In the genomic region with DNA sequence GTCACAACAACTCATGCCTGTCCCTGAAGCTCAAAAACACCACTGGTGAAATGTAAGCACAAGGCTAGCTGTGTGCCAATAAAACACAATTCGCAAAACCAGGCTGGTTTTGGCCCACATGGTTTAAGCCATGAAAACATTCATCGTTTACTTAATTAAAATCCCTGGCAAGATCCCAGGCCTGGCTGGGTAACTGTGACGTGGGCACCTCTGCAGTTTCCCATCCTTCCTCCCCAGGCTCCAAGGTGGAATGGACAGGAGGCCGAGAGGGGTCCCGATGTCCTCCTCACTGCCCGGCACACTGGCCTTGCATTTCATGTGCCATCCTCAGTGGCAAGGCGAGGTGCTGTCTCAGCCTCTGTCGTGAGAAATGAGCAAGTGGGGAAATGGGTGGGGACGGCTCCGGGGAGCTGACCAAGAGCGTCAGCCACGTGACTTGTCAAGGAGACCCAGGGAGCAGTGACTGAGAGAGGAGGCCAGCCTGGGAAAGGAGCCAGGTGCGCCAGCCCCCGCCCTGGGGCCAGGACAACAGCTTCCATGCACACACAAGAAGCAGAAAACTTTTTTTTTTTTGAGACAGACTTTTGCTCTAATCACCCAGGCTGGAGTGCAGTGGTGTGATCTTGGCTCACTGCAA, we compare ENCODE assay signal across 10 cellular contexts.
DNase-seq lines count a peak whose midpoint lies in the region; ATAC-seq, FAIRE-seq and TF ChIP-seq lines count a peak whose summit lies in the region.
"Had no signal": no experiment of that assay in that cellular context is flagged by ENCODE, and none has a peak within 500 bp of the region (broad histone marks: within the 10 kb centered on the region; RNA-seq: fewer than 3 reads in every experiment).

No MANE protein-coding gene starts in this region.

- H3K36me3 ChIP-seq in bronchial epithelial cell (ENCODE audit: control insufficient read depth, insufficient read depth, low read length) (no peaks in the 10 kb centered on the region), aorta (ENCODE audit: control insufficient read depth in 1 of 2, insufficient read depth in 2 of 2, low read length in 1 of 2) (no peaks in the 10 kb centered on the region)
- H3K36me3 ChIP-seq: neutrophil had no signal

- H3K9me3 ChIP-seq in aorta (ENCODE audit: control insufficient read depth, low read length): no peaks in the 10 kb centered on the region
- H3K9me3 ChIP-seq: neutrophil had no signal

- H3K4me1 ChIP-seq in aorta (ENCODE audit: control insufficient read depth in 1 of 2, insufficient read depth in 2 of 2, low read length in 2 of 2): peaks cover 0 to 4% of the 10 kb centered on the region in 2 donors

- H3K27ac ChIP-seq in aorta (ENCODE audit: low read depth in 1 of 2, low read length in 2 of 2): peak overlapping the region in 1 of 2 donors; percentile 39
- H3K27ac ChIP-seq: neutrophil had no signal

- peak; percentile 33 for DNase-seq in NCI-H748 (lab: John Stamatoyannopoulos, UW; ENCODE audit: unreplicated experiment)
- no peak for DNase-seq in NCI-H748 treated with DMSO at 0.1 percent for 48 hours (lab: John Stamatoyannopoulos, UW)
- peak; percentile 52 for DNase-seq in bronchial epithelial cell (ENCODE audit: low read depth)
- peak; percentile 74 to 95 for DNase-seq in lower leg skin (ENCODE audit: low spot score in 2 of 2)
- peak; percentile 88 for DNase-seq in aorta
- no peak for DNase-seq in activated CD4-positive, alpha-beta T cell treated with anti-CD3 and anti-CD28 coated beads, Interleukin-2, amount 50 U/mL, for 48 hours
- no peak for DNase-seq in NCI-H187 treated with DMSO at 0.1 percent for 48 hours (lab: John Stamatoyannopoulos, UW)
- DNase-seq: stimulated activated naive B cell treated with anti-CD40 and anti-IgM and Interleukin-4, amounts not matched to agents 10 μg/mL and 1 μg/mL and 100 μg/mL, for 72 hours had no signal

- no peak overlapping the region for H3K4me3 ChIP-seq in bronchial epithelial cell (ENCODE audit: low read depth, low read length)
- no peak overlapping the region for H3K4me3 ChIP-seq in lower leg skin (ENCODE audit: low read depth, poor library complexity, severe bottlenecking)
- no peak overlapping the region for H3K4me3 ChIP-seq in aorta (ENCODE audit: low read length in 2 of 2)

- 24 to 42% methylated on average over 14 of the region's 14 CpGs for WGBS in lower leg skin, 2 donors
- WGBS in aorta, 2 donors: 8 to 16% methylated on average over 14 of the region's 14 CpGs

- TF ChIP-seq CTCF in bronchial epithelial cell (IDR thresholded peaks at IDR 0.05; ENCODE audit: insufficient read depth, low read length, severe bottlenecking) (no peak), lower leg skin (IDR thresholded peaks at IDR 0.05) (no peak)

- TF ChIP-seq POLR2A in lower leg skin (IDR thresholded peaks at IDR 0.05): no peak

- ATAC-seq in aorta (ENCODE audit: low FRiP score): peak; percentile 82
- ATAC-seq in HG03442 (IDR thresholded peaks at IDR 0.05; ENCODE audit: unreplicated experiment): no peak
- ATAC-seq: stimulated activated naive B cell treated with anti-CD40 and anti-IgM and Interleukin-4, amounts not matched to agents 10 μg/mL and 1 μg/mL and 100 μg/mL, for 72 hours had no signal

- intact Hi-C loops in lower leg skin (cut with DNase I; ENCODE audit: low total_unique reads) (no loop called here), aorta (cut with DNase I) (loop anchor here in 1 of 2 donors (5.0 kb wide), 1 partner anchor 35 kb away; no protein-coding TSS in a partner anchor)

- H3K27me3 ChIP-seq in bronchial epithelial cell (ENCODE audit: control insufficient read depth, insufficient read depth, low read length) (no peaks in the 10 kb centered on the region), aorta (ENCODE audit: control insufficient read depth in 1 of 2, insufficient read depth in 2 of 2, low read length in 1 of 2) (no peaks in the 10 kb centered on the region)
- H3K27me3 ChIP-seq: neutrophil had no signal

- no peak for FAIRE-seq in bronchial epithelial cell (lab: Jason Lieb, UNC)

Comparison
In these comparisons a context has a peak if more than half of its experiments do, and no peak if none do; other contexts are left out.
1. DNase-seq: peak in NCI-H748 (single experiment), bronchial epithelial cell (single experiment), lower leg skin (2 of 2) and aorta (2 of 2); none in NCI-H748 treated with DMSO at 0.1 percent for 48 hours (single experiment), activated CD4-positive, alpha-beta T cell treated with anti-CD3 and anti-CD28 coated beads, Interleukin-2, amount 50 U/mL, for 48 hours (0 of 2) and NCI-H187 treated with DMSO at 0.1 percent for 48 hours (single experiment).